In genomic region chr17:21024024-21024423, GRCh38 we compare ENCODE assay signal across 1 cellular context.
TF ChIP-seq lines count a peak whose summit lies in the region.

No MANE protein-coding gene starts in this region.

TF ChIP-seq in GM23338, 12 proteins besides CTCF, POLR2A, EP300 and RAD21 (continued from another document):
- TF ChIP-seq ZNF462 (CRISPR knock-in tag; IDR thresholded peaks at IDR 0.05) (no peak), ZNF114 (CRISPR knock-in tag; IDR thresholded peaks at IDR 0.05) (no peak), STAT1 (IDR thresholded peaks at IDR 0.05; ENCODE audit: unreplicated experiment) (no peak), ZNF331 (CRISPR knock-in tag; IDR thresholded peaks at IDR 0.05; ENCODE audit: low read depth) (no peak), POLR2AphosphoS5 (IDR thresholded peaks at IDR 0.05; ENCODE audit: low read depth) (no peak), CREB1 (CRISPR knock-in tag; IDR thresholded peaks at IDR 0.05; ENCODE audit: low read depth) (no peak), EZH2 (IDR thresholded peaks at IDR 0.05; ENCODE audit: low read depth, unreplicated experiment) (no peak), EZH2phosphoT487 (IDR thresholded peaks at IDR 0.05; ENCODE audit: unreplicated experiment) (no peak), NANOG (IDR thresholded peaks at IDR 0.05; ENCODE audit: borderline replicate concordance) (no peak)
